Comparison of ENCODE assay signal across 10 cellular contexts in genomic region chr14:68246074-68246980, GRCh38.
A peak's percentile ranks its signal among the peaks of the same experiment; 100 is the strongest.
DNase-seq lines count a peak whose midpoint lies in the region; TF ChIP-seq lines count a peak whose summit lies in the region.
"Had no signal": no experiment of that assay in that cellular context is flagged by ENCODE, and none has a peak within 500 bp of the region (broad histone marks: within the 10 kb centered on the region; RNA-seq: fewer than 3 reads in every experiment).

No MANE protein-coding gene starts in this region.

- H3K4me3 ChIP-seq in esophagus muscularis mucosa, result no peak overlapping the region
- H3K4me3 ChIP-seq in muscle layer of colon (ENCODE audit: low read depth in 1 of 2, low read length in 2 of 2), result no peak overlapping the region

- H3K27me3 Mint-ChIP-seq in type B pancreatic cell, result no peaks in the 10 kb centered on the region
- H3K27me3 Mint-ChIP-seq: activated naive CD8-positive, alpha-beta T cell had no signal

- H3K4me3 Mint-ChIP-seq in type B pancreatic cell, result peak overlapping the region; percentile 49
- H3K4me3 Mint-ChIP-seq: activated naive CD8-positive, alpha-beta T cell had no signal

- intact Hi-C loops in esophagus muscularis mucosa (cut with DNase I), result loop anchor here (5.0 kb wide), 2 partner anchors 301 to 304 kb away; no protein-coding TSS in a partner anchor

- peak; percentile 45 for DNase-seq in NCI-H1092 treated with DMSO at 0.1 percent for 48 hours (lab: John Stamatoyannopoulos, UW)
- DNase-seq in NCI-H1092 (lab: John Stamatoyannopoulos, UW), result no peak
- no peak for DNase-seq in esophagus muscularis mucosa (ENCODE audit: extremely low spot score)
- no peak for DNase-seq in type B pancreatic cell (ENCODE audit: extremely low spot score, unreplicated experiment)
- no peak for DNase-seq in HCEC 1CT
- DNase-seq in activated CD4-positive, alpha-beta T cell treated with anti-CD3 and anti-CD28 coated beads for 48 hours, result no peak
- DNase-seq in iPS-NIHi7 (ENCODE audit: extremely low spot score), result no peak
- DNase-seq: NCI-H526 had no signal

- H3K27me3 ChIP-seq in esophagus muscularis mucosa, result no peaks in the 10 kb centered on the region
- H3K27me3 ChIP-seq in muscle layer of colon (ENCODE audit: control insufficient read depth in 1 of 2, insufficient read depth in 2 of 2, low read length in 2 of 2), result no peaks in the 10 kb centered on the region

- 36% methylated on average over 5 of the region's 5 CpGs for WGBS in esophagus muscularis mucosa

- TF ChIP-seq CTCF in esophagus muscularis mucosa (IDR thresholded peaks at IDR 0.05) (no peak), type B pancreatic cell (conservative IDR thresholded peaks at IDR 0.05) (no peak)

- H3K36me3 ChIP-seq in esophagus muscularis mucosa (no peaks in the 10 kb centered on the region), muscle layer of colon (ENCODE audit: insufficient read depth, low read length) (no peaks in the 10 kb centered on the region)

- H3K4me1 Mint-ChIP-seq in type B pancreatic cell (ENCODE audit: unreplicated experiment), result peaks cover 78% of the 10 kb centered on the region

- peaks cover 4% of the 10 kb centered on the region for H3K36me3 Mint-ChIP-seq in type B pancreatic cell
- H3K36me3 Mint-ChIP-seq: activated naive CD8-positive, alpha-beta T cell had no signal

- H3K9ac ChIP-seq in muscle layer of colon (ENCODE audit: low read length), result peak overlapping the region; percentile 8

- peak overlapping the region; percentile 87 for H3K27ac Mint-ChIP-seq in type B pancreatic cell

- H3K9me3 Mint-ChIP-seq in type B pancreatic cell, result peaks cover 7% of the 10 kb centered on the region

- H3K27ac ChIP-seq in esophagus muscularis mucosa (replicated peaks in 1 of 4) (peak overlapping the region; percentile 82 to 87 (median 84)), muscle layer of colon (ENCODE audit: low read depth, low read length) (peak overlapping the region; percentile 86)

- no peak for TF ChIP-seq EP300 in esophagus muscularis mucosa (IDR thresholded peaks at IDR 0.05)

- H3K9me3 ChIP-seq in esophagus muscularis mucosa (no peaks in the 10 kb centered on the region), muscle layer of colon (ENCODE audit: low read length) (no peaks in the 10 kb centered on the region)

- TF ChIP-seq POLR2A in esophagus muscularis mucosa (IDR thresholded peaks at IDR 0.05; ENCODE audit: low read depth), result no peak

- H3K4me1 ChIP-seq in esophagus muscularis mucosa, result peaks cover 73 to 86% (median 85%) of the 10 kb centered on the region in 4 donors
- H3K4me1 ChIP-seq in muscle layer of colon (ENCODE audit: insufficient read depth, low read length), result peaks cover 95% of the 10 kb centered on the region
